In genomic region chr4:7194251-7195137, GRCh38 we compare ENCODE assay signal across 8 cellular contexts. TPM values are rescaled to one million over a fixed set of nuclear protein-coding genes. Genes with fewer than 3 reads are reported as not detected.
A peak's percentile ranks its signal among the peaks of the same experiment; 100 is the strongest.
DNase-seq lines count a peak whose midpoint lies in the region; ATAC-seq, FAIRE-seq and TF ChIP-seq lines count a peak whose summit lies in the region.

No MANE protein-coding gene starts in this region.

- H3K36me3 ChIP-seq in BE2C, result no peaks in the 10 kb centered on the region
- H3K36me3 ChIP-seq in kidney (ENCODE audit: control insufficient read depth in 1 of 2, insufficient read depth in 2 of 2, low read length in 2 of 2), result no peaks in the 10 kb centered on the region
- H3K36me3 ChIP-seq in thymus (ENCODE audit: control insufficient read depth, insufficient read depth), result no peaks in the 10 kb centered on the region

- no peaks in the 10 kb centered on the region for H3K4me1 Mint-ChIP-seq in activated naive CD4-positive, alpha-beta T cell treated with anti-CD3 and anti-CD28 coated beads, Interleukin-2, amount 10 ng/mL, durations not matched to agents 7 days and 5 days

- H3K4me3 ChIP-seq in BE2C (ENCODE audit: low read depth, low read length) (no peak overlapping the region), kidney (ENCODE audit: low read length in 2 of 2) (no peak overlapping the region), thymus (ENCODE audit: low read length) (no peak overlapping the region)

- ATAC-seq in HG02840 (IDR thresholded peaks at IDR 0.05; ENCODE audit: low FRiP score, unreplicated experiment), result no peak
- no peak for ATAC-seq in GM18511 (IDR thresholded peaks at IDR 0.05; ENCODE audit: unreplicated experiment)

- H3K9ac ChIP-seq in kidney (ENCODE audit: low read length in 2 of 2), result no peak overlapping the region

- H3K27ac Mint-ChIP-seq in activated naive CD4-positive, alpha-beta T cell treated with anti-CD3 and anti-CD28 coated beads, Interleukin-2, amount 10 ng/mL, durations not matched to agents 7 days and 5 days, result no peak overlapping the region

- no peaks in the 10 kb centered on the region for H3K9me3 ChIP-seq in BE2C
- H3K9me3 ChIP-seq in kidney (ENCODE audit: control insufficient read depth in 1 of 2, low read length in 2 of 2), result no peaks in the 10 kb centered on the region
- no peaks in the 10 kb centered on the region for H3K9me3 ChIP-seq in thymus (ENCODE audit: control insufficient read depth)

- CTCF ChIA-PET in activated naive CD4-positive, alpha-beta T cell treated with anti-CD3 and anti-CD28 coated beads, Interleukin-2, amount 10 ng/mL, durations not matched to agents 7 days and 5 days (lab: Charles Lee), result interaction anchor here (0.7 to 3.1 kb wide), 7 partner anchors 9 to 608 kb away, joined by 3 to 9 read pairs (median 3); no protein-coding TSS in a partner anchor

- H3K4me1 ChIP-seq in BE2C, result peaks cover 8% of the 10 kb centered on the region
- H3K4me1 ChIP-seq in kidney (ENCODE audit: control insufficient read depth in 1 of 2, insufficient read depth in 1 of 2, low read depth in 1 of 2, low read length in 2 of 2), result peaks cover 0 to 6% of the 10 kb centered on the region in 2 donors
- no peaks in the 10 kb centered on the region for H3K4me1 ChIP-seq in thymus (ENCODE audit: control insufficient read depth, insufficient read depth, low read length)

- TF ChIP-seq CTCF in BE2C (IDR thresholded peaks at IDR 0.05; ENCODE audit: low read depth, low read length), result peak; percentile 63
- TF ChIP-seq CTCF in kidney (IDR thresholded peaks at IDR 0.05; ENCODE audit: borderline replicate concordance, extremely low read depth, insufficient read depth), result peak; percentile 41

- intact Hi-C loops in kidney (cut with DNase I), result loop anchor here (10.0 kb wide), 1 partner anchor 100 kb away; no protein-coding TSS in a partner anchor

- 51% methylated on average over 6 of the region's 6 CpGs for WGBS in thymus

- DNase-seq in BE2C, result peak; percentile 62
- peak; percentile 69 for DNase-seq in HuH-7 (ENCODE audit: low spot score)
- peak; percentile 35 for DNase-seq in activated naive CD4-positive, alpha-beta T cell treated with anti-CD3 and anti-CD28 coated beads, Interleukin-2, amount 10 ng/mL, durations not matched to agents 7 days and 5 days
- no peak for DNase-seq in kidney
- no peak for DNase-seq in activated CD4-positive, CD25-positive, alpha-beta regulatory T cell (lab: John Stamatoyannopoulos, UW)

- no peak overlapping the region for H3K4me3 Mint-ChIP-seq in activated naive CD4-positive, alpha-beta T cell treated with anti-CD3 and anti-CD28 coated beads, Interleukin-2, amount 10 ng/mL, durations not matched to agents 7 days and 5 days

- no peaks in the 10 kb centered on the region for H3K36me3 Mint-ChIP-seq in activated naive CD4-positive, alpha-beta T cell treated with anti-CD3 and anti-CD28 coated beads, Interleukin-2, amount 10 ng/mL, durations not matched to agents 7 days and 5 days

- H3K27me3 Mint-ChIP-seq in activated naive CD4-positive, alpha-beta T cell treated with anti-CD3 and anti-CD28 coated beads, Interleukin-2, amount 10 ng/mL, durations not matched to agents 7 days and 5 days, result peaks cover 83% of the 10 kb centered on the region

- H3K27me3 ChIP-seq in BE2C (peaks cover 34% of the 10 kb centered on the region), thymus (ENCODE audit: control insufficient read depth, insufficient read depth) (peaks cover 34% of the 10 kb centered on the region)

- FAIRE-seq in kidney (lab: Jason Lieb, UNC), result no peak

- no peaks in the 10 kb centered on the region for H3K9me3 Mint-ChIP-seq in activated naive CD4-positive, alpha-beta T cell treated with anti-CD3 and anti-CD28 coated beads, Interleukin-2, amount 10 ng/mL, durations not matched to agents 7 days and 5 days

- H3K27ac ChIP-seq in kidney (ENCODE audit: low read depth in 2 of 2, low read length in 2 of 2) (no peak overlapping the region), thymus (ENCODE audit: low read depth) (peak overlapping the region; percentile 15)

RNA-seq across cellular contexts. Expression of gene SORCS2, which starts 2.2 kb away (rescaled TPM):
- 0.09 TPM for polyA plus RNA-seq in BE2C (2012; ENCODE audit: insufficient read depth, insufficient read length, low read depth)
- 9.1 TPM for total RNA-seq in kidney
- polyA plus RNA-seq in kidney (ENCODE audit: insufficient read depth, low read depth, low replicate concordance) (6.1 TPM), thymus (2.2 TPM)

Comparison
In these comparisons a context has a peak if more than half of its experiments do, and no peak if none do; other contexts are left out.
1. DNase-seq: peak in BE2C (single experiment), HuH-7 (single experiment) and activated naive CD4-positive, alpha-beta T cell treated with anti-CD3 and anti-CD28 coated beads, Interleukin-2, amount 10 ng/mL, durations not matched to agents 7 days and 5 days (single experiment); none in kidney (single experiment) and activated CD4-positive, CD25-positive, alpha-beta regulatory T cell (0 of 4).